ENCODE assay signal across 1 cellular context in genomic region chr12:34391771-34392581, GRCh38.
A peak's percentile ranks its signal among the peaks of the same experiment; 100 is the strongest.
TF ChIP-seq lines count a peak whose summit lies in the region.

No MANE protein-coding gene starts in this region.

TF ChIP-seq in K562, 482 proteins besides CTCF, POLR2A, EP300 and RAD21 (continued from another document):
- TF ChIP-seq RBFOX2 (IDR thresholded peaks at IDR 0.05; ENCODE audit: low read depth, low read length) (peak; percentile 63; the same call in 1 of the 2 replicates), POLR2G (IDR thresholded peaks at IDR 0.05; ENCODE audit: low read depth, low read length) (peak; percentile 63), NRF1 (conservative IDR thresholded peaks at IDR 0.05 in 1 of 2, IDR thresholded peaks at IDR 0.05 in 1 of 2) (peak; percentile 93 to 94), TBP (optimal IDR thresholded peaks at IDR 0.05; ENCODE audit: low read depth, low read length) (peak; percentile 36), PHTF2 (CRISPR knock-in tag; IDR thresholded peaks at IDR 0.05) (no peak)
